23 cellular contexts compared by ENCODE assay signal in genomic region chr10:25578061-25578460, GRCh38.
"Had no signal": no experiment of that assay in that cellular context is flagged by ENCODE, and none has a peak within 500 bp of the region (broad histone marks: within the 10 kb centered on the region; RNA-seq: fewer than 3 reads in every experiment).

No MANE protein-coding gene starts in this region.

- FAIRE-seq: colon, endometrium, islet of Langerhans, keratinocyte had no signal

- H3K36me3 Mint-ChIP-seq: naive thymus-derived CD4-positive, alpha-beta T cell had no signal

- ATAC-seq: gastrocnemius medialis; heart right ventricle; left cardiac atrium; left lung; left ventricle myocardium superior; lower lobe of right lung; naive thymus-derived CD4-positive, alpha-beta T cell had no signal

- H3K9me3 Mint-ChIP-seq: endodermal cell had no signal

- H3K4me1 Mint-ChIP-seq: endodermal cell; naive thymus-derived CD4-positive, alpha-beta T cell had no signal

- H3K27me3 ChIP-seq: dorsolateral prefrontal cortex, esophagus muscularis mucosa, gastrocnemius medialis, heart right ventricle, left lung had no signal

- H3K36me3 ChIP-seq: esophagus muscularis mucosa, gastrocnemius medialis, heart right ventricle, left lung, lower lobe of right lung had no signal

- H3K4me3 Mint-ChIP-seq: endodermal cell; naive thymus-derived CD4-positive, alpha-beta T cell had no signal

- H3K9me3 ChIP-seq: esophagus muscularis mucosa, gastrocnemius medialis, heart right ventricle, lower lobe of right lung had no signal

- H3K27ac Mint-ChIP-seq: endodermal cell; naive thymus-derived CD4-positive, alpha-beta T cell had no signal

- H3K4me3 ChIP-seq: coronary artery, dorsolateral prefrontal cortex, esophagus muscularis mucosa, gastrocnemius medialis, heart right ventricle, left lung, lower lobe of right lung had no signal

- DNase-seq: dermis blood vessel endothelial cell; dorsolateral prefrontal cortex; effector CD4-positive, alpha-beta T cell; effector memory CD4-positive, alpha-beta T cell; endodermal cell; foreskin melanocyte; gastrocnemius medialis; glutamatergic neuron; head of caudate nucleus; heart right ventricle; hippocampal formation; left cardiac atrium; left lung; left ventricle myocardium superior; lower lobe of right lung; mesenchymal stem cell; naive thymus-derived CD4-positive, alpha-beta T cell had no signal

- H3K27ac ChIP-seq: coronary artery, dorsolateral prefrontal cortex, esophagus muscularis mucosa, gastrocnemius medialis, heart right ventricle, left lung, lower lobe of right lung had no signal

- H3K27me3 Mint-ChIP-seq: naive thymus-derived CD4-positive, alpha-beta T cell had no signal

- H3K4me1 ChIP-seq: esophagus muscularis mucosa, gastrocnemius medialis, heart right ventricle, left lung, lower lobe of right lung had no signal
